In genomic region chr3:127550758-127551157, GRCh38 we compare ENCODE assay signal across 30 cellular contexts.
"Had no signal": no experiment of that assay in that cellular context is flagged by ENCODE, and none has a peak within 500 bp of the region (broad histone marks: within the 10 kb centered on the region; RNA-seq: fewer than 3 reads in every experiment).

No MANE protein-coding gene starts in this region.

- DNase-seq: activated CD4-positive, alpha-beta memory T cell treated with anti-CD3 and anti-CD28 coated beads for 36 hours; activated CD4-positive, alpha-beta T cell treated with anti-CD3 and anti-CD28 coated beads for 36 hours; activated CD4-positive, alpha-beta T cell treated with anti-CD3 and anti-CD28 coated beads, Interleukin-2, amount 10 ng/mL, durations not matched to agents 24 days and 14 days; activated CD4-positive, CD25-positive, alpha-beta regulatory T cell; activated CD4-positive, CD25-positive, alpha-beta regulatory T cell treated with anti-CD3 and anti-CD28 coated beads, Interleukin-2, amount 50 U/mL, for 72 hours; activated CD8-positive, alpha-beta memory T cell treated with anti-CD3 and anti-CD28 coated beads, Interleukin-2, amount 10 ng/mL, durations not matched to agents 7 days and 5 days; activated CD8-positive, alpha-beta memory T cell treated with anti-CD3 and anti-CD28 coated beads, Interleukin-2, amount 50 U/mL, for 4 hours; activated CD8-positive, alpha-beta T cell treated with anti-CD3 and anti-CD28 coated beads, Interleukin-2, amount 10 ng/mL, durations not matched to agents 7 days and 5 days; activated gamma-delta T cell; activated naive CD4-positive, alpha-beta T cell; activated naive CD4-positive, alpha-beta T cell treated with anti-CD3 and anti-CD28 coated beads, Interleukin-2, amount 10 ng/mL, durations not matched to agents 7 days and 5 days; activated naive CD8-positive, alpha-beta T cell treated with anti-CD3 and anti-CD28 coated beads, Interleukin-2, amount 10 ng/mL, durations not matched to agents 7 days and 5 days; activated T-cell treated with anti-CD3 and anti-CD28 coated beads, Interleukin-2, amount 50 U/mL, for 1 hour; activated T-cell treated with anti-CD3 and anti-CD28 coated beads, Interleukin-2, amount 50 U/mL, for 48 hours; central memory CD4-positive, alpha-beta T cell; cerebellar nuclear complex; dorsolateral prefrontal cortex; effector memory CD4-positive, alpha-beta T cell; endodermal cell; foreskin fibroblast; glutamatergic neuron; SW 1271; T-cell; T1000 had no signal

- H3K27ac ChIP-seq: ascending aorta, breast epithelium, cardiac muscle cell, coronary artery had no signal

- H3K36me3 ChIP-seq: ascending aorta, breast epithelium, cardiac muscle cell had no signal

- H3K9me3 ChIP-seq: ascending aorta, breast epithelium had no signal

- H3K4me3 ChIP-seq: ascending aorta, breast epithelium, cardiac muscle cell, coronary artery, dorsolateral prefrontal cortex had no signal

- H3K4me1 ChIP-seq: breast epithelium had no signal

- ATAC-seq: activated CD4-positive, alpha-beta T cell treated with anti-CD3 and anti-CD28 coated beads for 36 hours; activated CD8-positive, alpha-beta memory T cell treated with anti-CD3 and anti-CD28 coated beads, Interleukin-2, amount 10 ng/mL, durations not matched to agents 7 days and 5 days; activated CD8-positive, alpha-beta T cell treated with anti-CD3 and anti-CD28 coated beads, Interleukin-2, amount 10 ng/mL, durations not matched to agents 7 days and 5 days; activated naive CD4-positive, alpha-beta T cell treated with anti-CD3 and anti-CD28 coated beads, Interleukin-2, amount 50 U/mL, for 72 hours; esophagus mucosa; T-cell had no signal

- H3K27me3 ChIP-seq: ascending aorta, breast epithelium, cardiac muscle cell, dorsolateral prefrontal cortex had no signal
